Comparison of ENCODE assay signal across 30 cellular contexts in genomic region chr1:175863291-175864050, GRCh38.
A peak's percentile ranks its signal among the peaks of the same experiment; 100 is the strongest.
DNase-seq lines count a peak whose midpoint lies in the region; ATAC-seq and TF ChIP-seq lines count a peak whose summit lies in the region.
"Had no signal": no experiment of that assay in that cellular context is flagged by ENCODE, and none has a peak within 500 bp of the region (broad histone marks: within the 10 kb centered on the region; RNA-seq: fewer than 3 reads in every experiment).

No MANE protein-coding gene starts in this region.

- no peak overlapping the region for H2AFZ ChIP-seq in GM23338
- H2AFZ ChIP-seq in PC-9, result no peak overlapping the region

- H3K4me3 Mint-ChIP-seq in GM23338 (peak overlapping the region; percentile 41; the same call in 1 of the 3 replicates), neural crest cell (no peak overlapping the region)
- no peak overlapping the region for H3K4me3 Mint-ChIP-seq in activated T-helper 1 cell treated with anti-CD3 and anti-CD28 coated beads, Interleukin-12 subunit alpha, Interleukin-12 subunit beta, Interleukin-2, Interleukin-4 antibody, amounts not matched to agents 30 ng/mL and 10 ng/mL and 1 ng/mL, durations not matched to agents 14 hours and 24 hours and 36 hours
- H3K4me3 Mint-ChIP-seq: activated T-cell treated with anti-CD3 and anti-CD28 coated beads, Interleukin-2, amount 50 U/mL, for 72 hours; CD4-positive, alpha-beta T cell; naive B cell had no signal

- H3K79me2 ChIP-seq in GM23338 (replicated peaks; ENCODE audit: insufficient read depth) (no peaks in the 10 kb centered on the region), PC-9 (ENCODE audit: low read depth) (no peaks in the 10 kb centered on the region)

- intact Hi-C loops in activated T-helper 1 cell treated with anti-CD3 and anti-CD28 coated beads, Interleukin-12 subunit alpha, Interleukin-12 subunit beta, Interleukin-2, Interleukin-4 antibody, amounts not matched to agents 30 ng/mL and 10 ng/mL and 1 ng/mL, durations not matched to agents 14 hours and 24 hours and 36 hours (cut with micrococcal nuclease), result no loop called here
- intact Hi-C loops in PC-9 (cut with micrococcal nuclease; ENCODE audit: unreplicated experiment), result no loop called here

- peaks cover 13% of the 10 kb centered on the region; the same call in 1 of the 2 replicates for H3K27me3 ChIP-seq in GM23338 (ENCODE audit: insufficient read depth)
- H3K27me3 ChIP-seq in PC-9 (ENCODE audit: insufficient read depth, low read depth), result peaks cover 60% of the 10 kb centered on the region
- H3K27me3 ChIP-seq: body of pancreas, gastroesophageal sphincter, uterus had no signal

- H3K4me3 ChIP-seq in GM23338 (0 out of 2 replicates have a peak overlapping the region, but pooled peaks have one; percentile 20), PC-9 (no peak overlapping the region)
- H3K4me3 ChIP-seq: A549, body of pancreas, gastroesophageal sphincter, left ventricle myocardium inferior, psoas muscle, thoracic aorta, uterus had no signal

- POLR2A ChIA-PET in PC-9 (lab: Charles Lee; ENCODE audit: unreplicated experiment), result no interaction called here

- no peaks in the 10 kb centered on the region for H4K20me1 ChIP-seq in GM23338 (replicated peaks; ENCODE audit: insufficient read depth)
- no peaks in the 10 kb centered on the region for H4K20me1 ChIP-seq in PC-9 (ENCODE audit: insufficient read depth)

- H3K36me3 Mint-ChIP-seq in GM23338 (ENCODE audit: low read depth) (no peaks in the 10 kb centered on the region), neural crest cell (ENCODE audit: low read depth) (no peaks in the 10 kb centered on the region)
- H3K36me3 Mint-ChIP-seq in activated T-helper 1 cell treated with anti-CD3 and anti-CD28 coated beads, Interleukin-12 subunit alpha, Interleukin-12 subunit beta, Interleukin-2, Interleukin-4 antibody, amounts not matched to agents 30 ng/mL and 10 ng/mL and 1 ng/mL, durations not matched to agents 14 hours and 24 hours and 36 hours (ENCODE audit: low read depth), result no peaks in the 10 kb centered on the region
- H3K36me3 Mint-ChIP-seq: naive B cell had no signal

- H3K9me2 ChIP-seq in GM23338 (ENCODE audit: insufficient read depth) (0 out of 2 replicates have a peak, but pooled peaks cover 6% of the 10 kb centered on the region), PC-9 (ENCODE audit: insufficient read depth) (no peaks in the 10 kb centered on the region)

- H3K4me1 ChIP-seq in GM23338 (ENCODE audit: insufficient read depth), result peaks cover 51% of the 10 kb centered on the region
- no peaks in the 10 kb centered on the region for H3K4me1 ChIP-seq in PC-9 (replicated peaks; ENCODE audit: insufficient read depth)
- H3K4me1 ChIP-seq: A549, body of pancreas, left ventricle myocardium inferior, psoas muscle, uterus had no signal

- H3K9me3 ChIP-seq in PC-9 (ENCODE audit: insufficient read depth, low read depth), result no peaks in the 10 kb centered on the region
- H3K9me3 ChIP-seq: A549, body of pancreas, gastroesophageal sphincter, left ventricle myocardium inferior, psoas muscle, thoracic aorta, uterus had no signal

- H3F3A ChIP-seq in GM23338 (replicated peaks; ENCODE audit: low read depth) (no peaks in the 10 kb centered on the region), PC-9 (ENCODE audit: insufficient read depth, low read depth) (no peaks in the 10 kb centered on the region)

- H3K9me3 Mint-ChIP-seq in GM23338 (no peaks in the 10 kb centered on the region), neural crest cell (no peaks in the 10 kb centered on the region)
- no peaks in the 10 kb centered on the region for H3K9me3 Mint-ChIP-seq in activated T-helper 1 cell treated with anti-CD3 and anti-CD28 coated beads, Interleukin-12 subunit alpha, Interleukin-12 subunit beta, Interleukin-2, Interleukin-4 antibody, amounts not matched to agents 30 ng/mL and 10 ng/mL and 1 ng/mL, durations not matched to agents 14 hours and 24 hours and 36 hours
- H3K9me3 Mint-ChIP-seq: activated T-cell treated with anti-CD3 and anti-CD28 coated beads, Interleukin-2, amount 50 U/mL, for 72 hours; CD4-positive, alpha-beta T cell; naive B cell had no signal

- H3K36me3 ChIP-seq in GM23338 (ENCODE audit: insufficient read depth) (no peaks in the 10 kb centered on the region), PC-9 (ENCODE audit: low read depth) (no peaks in the 10 kb centered on the region)
- H3K36me3 ChIP-seq: gastroesophageal sphincter, left ventricle myocardium inferior, thoracic aorta, uterus had no signal

- CTCF ChIA-PET in PC-9 (lab: Charles Lee), result no interaction called here

- DNase-seq in GM23338 (ENCODE audit: low spot score) (peak; percentile 61), hippocampal formation (lab: John Stamatoyannopoulos, UW) (peak; percentile 32 to 46), neural crest cell (ENCODE audit: low read depth, low spot score) (no peak), SHP77 (lab: John Stamatoyannopoulos, UW) (no peak), AML-193 (lab: John Stamatoyannopoulos, UW) (no peak), PC-9 (no peak)
- DNase-seq in activated T-helper 1 cell treated with anti-CD3 and anti-CD28 coated beads, Interleukin-12 subunit alpha, Interleukin-12 subunit beta, Interleukin-2, Interleukin-4 antibody, amounts not matched to agents 30 ng/mL and 10 ng/mL and 1 ng/mL, durations not matched to agents 14 hours and 24 hours and 36 hours (ENCODE audit: low spot score), result no peak
- DNase-seq: activated CD4-positive, alpha-beta T cell treated with anti-CD3 and anti-CD28 coated beads, Interleukin-2, amount 50 U/mL, for 48 hours; activated CD4-positive, CD25-positive, alpha-beta regulatory T cell treated with anti-CD3 and anti-CD28 coated beads, Interleukin-2, amount 50 U/mL, for 72 hours; activated naive CD4-positive, alpha-beta T cell; activated T-cell treated with anti-CD3 and anti-CD28 coated beads, Interleukin-2, amount 50 U/mL, for 72 hours; body of pancreas; CD4-positive, alpha-beta T cell; Kasumi-1; left ventricle myocardium inferior; naive B cell; NCI-H1417 treated with DMSO at 0.1 percent for 48 hours; NCI-H2081 treated with DMSO at 0.1 percent for 48 hours; NCI-H226; occipital lobe; psoas muscle; SHP77 treated with DMSO at 0.1 percent for 48 hours; stimulated activated CD4-positive, alpha-beta T cell treated with anti-CD3 and anti-CD28 coated beads, Interleukin-4, amount 100 ng/mL, for 24 hours; uterus had no signal

- H3K4me1 Mint-ChIP-seq in GM23338 (peaks cover 60% of the 10 kb centered on the region), neural crest cell (peaks cover 35% of the 10 kb centered on the region)
- H3K4me1 Mint-ChIP-seq in activated T-helper 1 cell treated with anti-CD3 and anti-CD28 coated beads, Interleukin-12 subunit alpha, Interleukin-12 subunit beta, Interleukin-2, Interleukin-4 antibody, amounts not matched to agents 30 ng/mL and 10 ng/mL and 1 ng/mL, durations not matched to agents 14 hours and 24 hours and 36 hours (ENCODE audit: low read depth), result no peaks in the 10 kb centered on the region
- H3K4me1 Mint-ChIP-seq: naive B cell had no signal

- peak; percentile 28 for ATAC-seq in GM23338
- ATAC-seq: A549; activated T-cell treated with anti-CD3 and anti-CD28 coated beads, Interleukin-2, amount 50 U/mL, for 72 hours; body of pancreas; gastroesophageal sphincter; HCT116; Panc1; psoas muscle had no signal

- H3K27ac Mint-ChIP-seq in GM23338 (no peak overlapping the region), neural crest cell (ENCODE audit: unreplicated experiment) (peak overlapping the region; percentile 0)
- no peak overlapping the region for H3K27ac Mint-ChIP-seq in activated T-helper 1 cell treated with anti-CD3 and anti-CD28 coated beads, Interleukin-12 subunit alpha, Interleukin-12 subunit beta, Interleukin-2, Interleukin-4 antibody, amounts not matched to agents 30 ng/mL and 10 ng/mL and 1 ng/mL, durations not matched to agents 14 hours and 24 hours and 36 hours
- H3K27ac Mint-ChIP-seq: activated T-cell treated with anti-CD3 and anti-CD28 coated beads, Interleukin-2, amount 50 U/mL, for 72 hours; CD4-positive, alpha-beta T cell had no signal

- BruUV-seq in PC-9 (replicated peaks; lab: Mats Ljungman, UMichigan), result no TSS peak

- TF ChIP-seq CTCF in GM23338 (conservative IDR thresholded peaks at IDR 0.05; ENCODE audit: low read depth in 2 of 2) (no peak), neural crest cell (conservative IDR thresholded peaks at IDR 0.05) (no peak), PC-9 (conservative IDR thresholded peaks at IDR 0.05) (no peak)

- H3K27ac ChIP-seq in GM23338 (ENCODE audit: low read depth) (no peak overlapping the region), angular gyrus (ENCODE audit: low read depth, low read length) (peak overlapping the region; percentile 97), PC-9 (no peak overlapping the region)
- H3K27ac ChIP-seq: A549, body of pancreas, gastroesophageal sphincter, left ventricle myocardium inferior, psoas muscle, thoracic aorta, uterus had no signal

- H3K27me3 Mint-ChIP-seq in GM23338 (ENCODE audit: insufficient read depth, low read depth, poor library complexity) (peaks cover 28% of the 10 kb centered on the region), neural crest cell (ENCODE audit: low read depth) (no peaks in the 10 kb centered on the region)
- no peaks in the 10 kb centered on the region for H3K27me3 Mint-ChIP-seq in activated T-helper 1 cell treated with anti-CD3 and anti-CD28 coated beads, Interleukin-12 subunit alpha, Interleukin-12 subunit beta, Interleukin-2, Interleukin-4 antibody, amounts not matched to agents 30 ng/mL and 10 ng/mL and 1 ng/mL, durations not matched to agents 14 hours and 24 hours and 36 hours (ENCODE audit: insufficient read depth)

- H3K4me2 ChIP-seq in GM23338 (peak overlapping the region; percentile 44), PC-9 (no peak overlapping the region)
- H3K4me2 ChIP-seq: A549 had no signal

TF ChIP-seq in GM23338, 12 proteins besides CTCF, POLR2A, EP300 and RAD21 (continues in another document):
- no peak for TF ChIP-seq STAT1 (IDR thresholded peaks at IDR 0.05; ENCODE audit: unreplicated experiment)

Comparison
In these comparisons a context has a peak if more than half of its experiments do, and no peak if none do; other contexts are left out.
1. DNase-seq: peak in GM23338 (single experiment) and hippocampal formation (2 of 2); none in neural crest cell (single experiment), SHP77 (0 of 2), activated T-helper 1 cell treated with anti-CD3 and anti-CD28 coated beads, Interleukin-12 subunit alpha, Interleukin-12 subunit beta, Interleukin-2, Interleukin-4 antibody, amounts not matched to agents 30 ng/mL and 10 ng/mL and 1 ng/mL, durations not matched to agents 14 hours and 24 hours and 36 hours (single experiment), AML-193 (0 of 2) and PC-9 (0 of 2).